8 cellular contexts compared by ENCODE assay signal in genomic region chr2:161063946-161064306, GRCh38.
DNase-seq lines count a peak whose midpoint lies in the region; ATAC-seq and TF ChIP-seq lines count a peak whose summit lies in the region.

No MANE protein-coding gene starts in this region.

- peak; percentile 43 for TF ChIP-seq CTCF in glutamatergic neuron (IDR thresholded peaks at IDR 0.05; ENCODE audit: partially characterized antibody, unreplicated experiment)

- H3K27ac Mint-ChIP-seq in glutamatergic neuron (ENCODE audit: unreplicated experiment), result no peak overlapping the region

- ATAC-seq in GM18517 (IDR thresholded peaks at IDR 0.05; ENCODE audit: unreplicated experiment) (peak; percentile 25), GM21717 (IDR thresholded peaks at IDR 0.05; ENCODE audit: unreplicated experiment) (peak; percentile 35), HG03469 (IDR thresholded peaks at IDR 0.05; ENCODE audit: unreplicated experiment) (peak; percentile 28)

- H3K36me3 Mint-ChIP-seq in glutamatergic neuron (ENCODE audit: unreplicated experiment), result no peaks in the 10 kb centered on the region

- peaks cover 13% of the 10 kb centered on the region for H3K4me1 Mint-ChIP-seq in glutamatergic neuron (ENCODE audit: low read depth, unreplicated experiment)

- DNase-seq in glutamatergic neuron (no peak), HK-2 (ENCODE audit: unreplicated experiment) (no peak), GF-D8 (lab: John Stamatoyannopoulos, UW) (no peak), mucosa of gallbladder (ENCODE audit: low spot score) (no peak), NCI-H526 treated with DMSO at 0.1 percent for 48 hours (lab: John Stamatoyannopoulos, UW) (no peak)

- H3K4me3 Mint-ChIP-seq in glutamatergic neuron (ENCODE audit: unreplicated experiment), result no peak overlapping the region

- no peaks in the 10 kb centered on the region for H3K27me3 Mint-ChIP-seq in glutamatergic neuron (ENCODE audit: unreplicated experiment)

- H3K9me3 Mint-ChIP-seq in glutamatergic neuron (ENCODE audit: unreplicated experiment), result no peaks in the 10 kb centered on the region
